In genomic region chr6:88494401-88495140, GRCh38 we compare ENCODE assay signal across 13 cellular contexts.
A peak's percentile ranks its signal among the peaks of the same experiment; 100 is the strongest.
DNase-seq lines count a peak whose midpoint lies in the region; ATAC-seq lines count a peak whose summit lies in the region.
"Had no signal": no experiment of that assay in that cellular context is flagged by ENCODE, and none has a peak within 500 bp of the region (broad histone marks: within the 10 kb centered on the region; RNA-seq: fewer than 3 reads in every experiment).

No MANE protein-coding gene starts in this region.

- no peaks in the 10 kb centered on the region for H3K36me3 Mint-ChIP-seq in activated CD4-positive, alpha-beta T cell treated with anti-CD3 and anti-CD28 coated beads, Interleukin-2, amount 10 ng/mL, durations not matched to agents 24 days and 14 days (ENCODE audit: low read depth)
- peaks cover 2 to 15% of the 10 kb centered on the region in 2 donors for H3K36me3 Mint-ChIP-seq in stimulated activated naive B cell treated with anti-CD40 and anti-IgM and Interleukin-4, amounts not matched to agents 10 μg/mL and 1 μg/mL and 100 μg/mL, for 72 hours
- H3K36me3 Mint-ChIP-seq in activated CD8-positive, alpha-beta T cell treated with anti-CD3 and anti-CD28 coated beads, Interleukin-2, amount 10 ng/mL, durations not matched to agents 7 days and 5 days (ENCODE audit: low read depth) = no peaks in the 10 kb centered on the region

- ATAC-seq in GM21786 (IDR thresholded peaks at IDR 0.05; ENCODE audit: unreplicated experiment) (peak; percentile 67), HG03175 (IDR thresholded peaks at IDR 0.05; ENCODE audit: unreplicated experiment) (peak; percentile 70)
- peak; percentile 75 to 78 for ATAC-seq in stimulated activated naive B cell treated with anti-CD40 and anti-IgM and Interleukin-4, amounts not matched to agents 10 μg/mL and 1 μg/mL and 100 μg/mL, for 72 hours (replicated peaks)
- ATAC-seq in activated CD8-positive, alpha-beta T cell treated with anti-CD3 and anti-CD28 coated beads, Interleukin-2, amount 10 ng/mL, durations not matched to agents 7 days and 5 days = no peak

- intact Hi-C loops in activated CD4-positive, alpha-beta T cell treated with anti-CD3 and anti-CD28 coated beads, Interleukin-2, amount 10 ng/mL, durations not matched to agents 24 days and 14 days (cut with micrococcal nuclease) = no loop called here

- H3K9me3 Mint-ChIP-seq in activated CD4-positive, alpha-beta T cell treated with anti-CD3 and anti-CD28 coated beads, Interleukin-2, amount 10 ng/mL, durations not matched to agents 24 days and 14 days = no peaks in the 10 kb centered on the region
- peaks cover 9 to 20% of the 10 kb centered on the region in 2 donors for H3K9me3 Mint-ChIP-seq in stimulated activated naive B cell treated with anti-CD40 and anti-IgM and Interleukin-4, amounts not matched to agents 10 μg/mL and 1 μg/mL and 100 μg/mL, for 72 hours
- no peaks in the 10 kb centered on the region for H3K9me3 Mint-ChIP-seq in activated CD8-positive, alpha-beta T cell treated with anti-CD3 and anti-CD28 coated beads, Interleukin-2, amount 10 ng/mL, durations not matched to agents 7 days and 5 days (ENCODE audit: insufficient read depth)

- peak; percentile 11 for DNase-seq in activated CD4-positive, alpha-beta T cell treated with anti-CD3 and anti-CD28 coated beads, Interleukin-2, amount 10 ng/mL, durations not matched to agents 24 days and 14 days
- DNase-seq in activated CD4-positive, alpha-beta T cell treated with anti-CD3 and anti-CD28 coated beads, Interleukin-2, amount 50 U/mL, for 48 hours = no peak
- no peak for DNase-seq in stimulated activated naive B cell treated with anti-CD40 and anti-IgM and Interleukin-4, amounts not matched to agents 10 μg/mL and 1 μg/mL and 100 μg/mL, for 72 hours
- no peak for DNase-seq in activated CD8-positive, alpha-beta T cell treated with anti-CD3 and anti-CD28 coated beads, Interleukin-2, amount 10 ng/mL, durations not matched to agents 7 days and 5 days
- no peak for DNase-seq in medulla oblongata (ENCODE audit: extremely low spot score)
- no peak for DNase-seq in AML-193 (lab: John Stamatoyannopoulos, UW)
- DNase-seq: activated T-cell treated with anti-CD3 and anti-CD28 coated beads, Interleukin-2, amount 50 U/mL, for 1 hour; central memory CD4-positive, alpha-beta T cell; DND-41; MM.1S; thyroid gland had no signal

- peaks cover 2% of the 10 kb centered on the region for H3K27me3 Mint-ChIP-seq in activated CD4-positive, alpha-beta T cell treated with anti-CD3 and anti-CD28 coated beads, Interleukin-2, amount 10 ng/mL, durations not matched to agents 24 days and 14 days
- no peaks in the 10 kb centered on the region for H3K27me3 Mint-ChIP-seq in stimulated activated naive B cell treated with anti-CD40 and anti-IgM and Interleukin-4, amounts not matched to agents 10 μg/mL and 1 μg/mL and 100 μg/mL, for 72 hours
- H3K27me3 Mint-ChIP-seq in activated CD8-positive, alpha-beta T cell treated with anti-CD3 and anti-CD28 coated beads, Interleukin-2, amount 10 ng/mL, durations not matched to agents 7 days and 5 days (ENCODE audit: low read depth) = no peaks in the 10 kb centered on the region

- no peak overlapping the region for H3K4me3 Mint-ChIP-seq in activated CD4-positive, alpha-beta T cell treated with anti-CD3 and anti-CD28 coated beads, Interleukin-2, amount 10 ng/mL, durations not matched to agents 24 days and 14 days
- peak overlapping the region in 1 of 2 donors; percentile 51 for H3K4me3 Mint-ChIP-seq in stimulated activated naive B cell treated with anti-CD40 and anti-IgM and Interleukin-4, amounts not matched to agents 10 μg/mL and 1 μg/mL and 100 μg/mL, for 72 hours
- H3K4me3 Mint-ChIP-seq in activated CD8-positive, alpha-beta T cell treated with anti-CD3 and anti-CD28 coated beads, Interleukin-2, amount 10 ng/mL, durations not matched to agents 7 days and 5 days = no peak overlapping the region

- H3K27ac Mint-ChIP-seq in activated CD4-positive, alpha-beta T cell treated with anti-CD3 and anti-CD28 coated beads, Interleukin-2, amount 10 ng/mL, durations not matched to agents 24 days and 14 days = no peak overlapping the region
- peak overlapping the region; percentile 33 for H3K27ac Mint-ChIP-seq in stimulated activated naive B cell treated with anti-CD40 and anti-IgM and Interleukin-4, amounts not matched to agents 10 μg/mL and 1 μg/mL and 100 μg/mL, for 72 hours
- no peak overlapping the region for H3K27ac Mint-ChIP-seq in activated CD8-positive, alpha-beta T cell treated with anti-CD3 and anti-CD28 coated beads, Interleukin-2, amount 10 ng/mL, durations not matched to agents 7 days and 5 days

- CTCF ChIA-PET in activated CD8-positive, alpha-beta T cell treated with anti-CD3 and anti-CD28 coated beads, Interleukin-2, amount 10 ng/mL, durations not matched to agents 7 days and 5 days (lab: Charles Lee) = no interaction called here

- POLR2A ChIA-PET in activated CD8-positive, alpha-beta T cell treated with anti-CD3 and anti-CD28 coated beads, Interleukin-2, amount 10 ng/mL, durations not matched to agents 7 days and 5 days (lab: Charles Lee) = no interaction called here

- no peaks in the 10 kb centered on the region for H3K4me1 Mint-ChIP-seq in activated CD4-positive, alpha-beta T cell treated with anti-CD3 and anti-CD28 coated beads, Interleukin-2, amount 10 ng/mL, durations not matched to agents 24 days and 14 days
- peaks cover 12 to 29% of the 10 kb centered on the region in 2 donors for H3K4me1 Mint-ChIP-seq in stimulated activated naive B cell treated with anti-CD40 and anti-IgM and Interleukin-4, amounts not matched to agents 10 μg/mL and 1 μg/mL and 100 μg/mL, for 72 hours
- H3K4me1 Mint-ChIP-seq in activated CD8-positive, alpha-beta T cell treated with anti-CD3 and anti-CD28 coated beads, Interleukin-2, amount 10 ng/mL, durations not matched to agents 7 days and 5 days (ENCODE audit: low read depth) = no peaks in the 10 kb centered on the region
